In the genomic region with DNA sequence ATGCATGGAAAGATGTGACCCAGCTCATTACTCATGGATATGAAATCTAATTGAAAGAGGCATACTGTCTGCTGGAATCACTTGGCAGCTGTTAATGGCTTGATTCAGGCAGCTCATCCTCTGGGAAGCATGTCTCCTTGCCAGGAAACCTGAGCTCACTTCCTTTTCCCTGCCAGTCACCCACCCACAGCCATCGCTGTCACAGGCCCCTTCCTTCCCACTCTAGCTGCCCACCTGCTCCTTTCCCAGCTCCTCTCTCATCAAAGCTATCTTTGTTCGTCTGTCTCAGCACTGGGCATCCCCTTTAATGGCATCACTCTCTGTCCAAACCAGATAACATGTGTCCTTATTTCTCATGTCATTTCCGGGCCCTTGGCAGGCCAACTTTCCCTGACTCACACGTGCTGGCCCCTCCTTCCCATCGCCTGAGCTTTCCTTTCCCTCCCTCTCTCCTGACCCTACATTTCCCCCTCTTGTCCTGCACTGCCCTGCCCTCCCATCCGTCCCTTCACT, we compare ENCODE assay signal across 13 cellular contexts.
A peak's percentile ranks its signal among the peaks of the same experiment; 100 is the strongest.
DNase-seq lines count a peak whose midpoint lies in the region; ATAC-seq, FAIRE-seq and TF ChIP-seq lines count a peak whose summit lies in the region.
"Had no signal": no experiment of that assay in that cellular context is flagged by ENCODE, and none has a peak within 500 bp of the region (broad histone marks: within the 10 kb centered on the region; RNA-seq: fewer than 3 reads in every experiment).

No MANE protein-coding gene starts in this region.

- no peak overlapping the region for H3K4me3 Mint-ChIP-seq in GM23338

- no peaks in the 10 kb centered on the region for H3K4me1 ChIP-seq in GM23338 (ENCODE audit: insufficient read depth)
- H3K4me1 ChIP-seq: prostate gland had no signal

- H3K4me1 Mint-ChIP-seq in GM23338, result no peaks in the 10 kb centered on the region; the same call in 1 of the 3 replicates

- no peak overlapping the region for H3K27ac Mint-ChIP-seq in GM23338

- H3K4me2 ChIP-seq in GM23338, result no peak overlapping the region

- H3K27ac ChIP-seq in GM23338 (ENCODE audit: low read depth), result no peak overlapping the region
- H3K27ac ChIP-seq: prostate gland had no signal

- no peaks in the 10 kb centered on the region for H3K36me3 Mint-ChIP-seq in GM23338 (ENCODE audit: low read depth)

- FAIRE-seq in GM19239 (lab: Jason Lieb, UNC), result no peak
- FAIRE-seq: TTC549 had no signal

- 0 out of 2 replicates have a peak overlapping the region, but pooled peaks have one; percentile 32 for H2AFZ ChIP-seq in GM23338

- no peaks in the 10 kb centered on the region for H3K9me3 Mint-ChIP-seq in GM23338

- no peaks in the 10 kb centered on the region for H3K79me2 ChIP-seq in GM23338 (replicated peaks; ENCODE audit: insufficient read depth)

- peaks cover 3% of the 10 kb centered on the region for H3K27me3 Mint-ChIP-seq in GM23338 (ENCODE audit: insufficient read depth, low read depth, poor library complexity)

- H4K20me1 ChIP-seq in GM23338 (replicated peaks; ENCODE audit: insufficient read depth), result no peaks in the 10 kb centered on the region

- no peaks in the 10 kb centered on the region for H3K27me3 ChIP-seq in GM23338 (ENCODE audit: insufficient read depth)

- no peak overlapping the region for H3K4me3 ChIP-seq in GM23338
- H3K4me3 ChIP-seq: prostate gland had no signal

- H3K36me3 ChIP-seq in GM23338 (ENCODE audit: insufficient read depth), result no peaks in the 10 kb centered on the region
- H3K36me3 ChIP-seq: prostate gland had no signal

- TF ChIP-seq CTCF in GM23338 (conservative IDR thresholded peaks at IDR 0.05; ENCODE audit: low read depth in 2 of 2), result no peak

- H3F3A ChIP-seq in GM23338 (replicated peaks; ENCODE audit: low read depth), result no peaks in the 10 kb centered on the region

- ATAC-seq in GM23338 (no peak), GM18861 (IDR thresholded peaks at IDR 0.05; ENCODE audit: unreplicated experiment) (no peak)

- peaks cover 3% of the 10 kb centered on the region; the same call in 1 of the 2 replicates for H3K9me2 ChIP-seq in GM23338 (ENCODE audit: insufficient read depth)

- DNase-seq in GM23338 (ENCODE audit: low spot score) (no peak), RKO (ENCODE audit: low spot score) (peak; percentile 16), fibroblast of gingiva (ENCODE audit: low read depth) (peak; percentile 44), pulmonary artery endothelial cell (ENCODE audit: low read depth, low spot score) (peak; percentile 32), AG08396 (ENCODE audit: low spot score) (no peak), GM19239 (ENCODE audit: insufficient read length, low spot score) (no peak)
- DNase-seq: DMS153, Karpas-422, midbrain, NCI-H2081 had no signal

TF ChIP-seq in GM23338, 12 proteins besides CTCF, POLR2A, EP300 and RAD21 (continues in another document):
- TF ChIP-seq, protein P1, sequence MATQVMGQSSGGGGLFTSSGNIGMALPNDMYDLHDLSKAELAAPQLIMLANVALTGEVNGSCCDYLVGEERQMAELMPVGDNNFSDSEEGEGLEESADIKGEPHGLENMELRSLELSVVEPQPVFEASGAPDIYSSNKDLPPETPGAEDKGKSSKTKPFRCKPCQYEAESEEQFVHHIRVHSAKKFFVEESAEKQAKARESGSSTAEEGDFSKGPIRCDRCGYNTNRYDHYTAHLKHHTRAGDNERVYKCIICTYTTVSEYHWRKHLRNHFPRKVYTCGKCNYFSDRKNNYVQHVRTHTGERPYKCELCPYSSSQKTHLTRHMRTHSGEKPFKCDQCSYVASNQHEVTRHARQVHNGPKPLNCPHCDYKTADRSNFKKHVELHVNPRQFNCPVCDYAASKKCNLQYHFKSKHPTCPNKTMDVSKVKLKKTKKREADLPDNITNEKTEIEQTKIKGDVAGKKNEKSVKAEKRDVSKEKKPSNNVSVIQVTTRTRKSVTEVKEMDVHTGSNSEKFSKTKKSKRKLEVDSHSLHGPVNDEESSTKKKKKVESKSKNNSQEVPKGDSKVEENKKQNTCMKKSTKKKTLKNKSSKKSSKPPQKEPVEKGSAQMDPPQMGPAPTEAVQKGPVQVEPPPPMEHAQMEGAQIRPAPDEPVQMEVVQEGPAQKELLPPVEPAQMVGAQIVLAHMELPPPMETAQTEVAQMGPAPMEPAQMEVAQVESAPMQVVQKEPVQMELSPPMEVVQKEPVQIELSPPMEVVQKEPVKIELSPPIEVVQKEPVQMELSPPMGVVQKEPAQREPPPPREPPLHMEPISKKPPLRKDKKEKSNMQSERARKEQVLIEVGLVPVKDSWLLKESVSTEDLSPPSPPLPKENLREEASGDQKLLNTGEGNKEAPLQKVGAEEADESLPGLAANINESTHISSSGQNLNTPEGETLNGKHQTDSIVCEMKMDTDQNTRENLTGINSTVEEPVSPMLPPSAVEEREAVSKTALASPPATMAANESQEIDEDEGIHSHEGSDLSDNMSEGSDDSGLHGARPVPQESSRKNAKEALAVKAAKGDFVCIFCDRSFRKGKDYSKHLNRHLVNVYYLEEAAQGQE (IDR thresholded peaks at IDR 0.05; ENCODE audit: unreplicated experiment), result no peak
- TF ChIP-seq EZH2 (IDR thresholded peaks at IDR 0.05; ENCODE audit: low read depth, unreplicated experiment), result no peak
- TF ChIP-seq NANOG (IDR thresholded peaks at IDR 0.05; ENCODE audit: borderline replicate concordance), result no peak
- no peak for TF ChIP-seq POLR2AphosphoS5 (IDR thresholded peaks at IDR 0.05; ENCODE audit: low read depth)
- TF ChIP-seq, protein P2, sequence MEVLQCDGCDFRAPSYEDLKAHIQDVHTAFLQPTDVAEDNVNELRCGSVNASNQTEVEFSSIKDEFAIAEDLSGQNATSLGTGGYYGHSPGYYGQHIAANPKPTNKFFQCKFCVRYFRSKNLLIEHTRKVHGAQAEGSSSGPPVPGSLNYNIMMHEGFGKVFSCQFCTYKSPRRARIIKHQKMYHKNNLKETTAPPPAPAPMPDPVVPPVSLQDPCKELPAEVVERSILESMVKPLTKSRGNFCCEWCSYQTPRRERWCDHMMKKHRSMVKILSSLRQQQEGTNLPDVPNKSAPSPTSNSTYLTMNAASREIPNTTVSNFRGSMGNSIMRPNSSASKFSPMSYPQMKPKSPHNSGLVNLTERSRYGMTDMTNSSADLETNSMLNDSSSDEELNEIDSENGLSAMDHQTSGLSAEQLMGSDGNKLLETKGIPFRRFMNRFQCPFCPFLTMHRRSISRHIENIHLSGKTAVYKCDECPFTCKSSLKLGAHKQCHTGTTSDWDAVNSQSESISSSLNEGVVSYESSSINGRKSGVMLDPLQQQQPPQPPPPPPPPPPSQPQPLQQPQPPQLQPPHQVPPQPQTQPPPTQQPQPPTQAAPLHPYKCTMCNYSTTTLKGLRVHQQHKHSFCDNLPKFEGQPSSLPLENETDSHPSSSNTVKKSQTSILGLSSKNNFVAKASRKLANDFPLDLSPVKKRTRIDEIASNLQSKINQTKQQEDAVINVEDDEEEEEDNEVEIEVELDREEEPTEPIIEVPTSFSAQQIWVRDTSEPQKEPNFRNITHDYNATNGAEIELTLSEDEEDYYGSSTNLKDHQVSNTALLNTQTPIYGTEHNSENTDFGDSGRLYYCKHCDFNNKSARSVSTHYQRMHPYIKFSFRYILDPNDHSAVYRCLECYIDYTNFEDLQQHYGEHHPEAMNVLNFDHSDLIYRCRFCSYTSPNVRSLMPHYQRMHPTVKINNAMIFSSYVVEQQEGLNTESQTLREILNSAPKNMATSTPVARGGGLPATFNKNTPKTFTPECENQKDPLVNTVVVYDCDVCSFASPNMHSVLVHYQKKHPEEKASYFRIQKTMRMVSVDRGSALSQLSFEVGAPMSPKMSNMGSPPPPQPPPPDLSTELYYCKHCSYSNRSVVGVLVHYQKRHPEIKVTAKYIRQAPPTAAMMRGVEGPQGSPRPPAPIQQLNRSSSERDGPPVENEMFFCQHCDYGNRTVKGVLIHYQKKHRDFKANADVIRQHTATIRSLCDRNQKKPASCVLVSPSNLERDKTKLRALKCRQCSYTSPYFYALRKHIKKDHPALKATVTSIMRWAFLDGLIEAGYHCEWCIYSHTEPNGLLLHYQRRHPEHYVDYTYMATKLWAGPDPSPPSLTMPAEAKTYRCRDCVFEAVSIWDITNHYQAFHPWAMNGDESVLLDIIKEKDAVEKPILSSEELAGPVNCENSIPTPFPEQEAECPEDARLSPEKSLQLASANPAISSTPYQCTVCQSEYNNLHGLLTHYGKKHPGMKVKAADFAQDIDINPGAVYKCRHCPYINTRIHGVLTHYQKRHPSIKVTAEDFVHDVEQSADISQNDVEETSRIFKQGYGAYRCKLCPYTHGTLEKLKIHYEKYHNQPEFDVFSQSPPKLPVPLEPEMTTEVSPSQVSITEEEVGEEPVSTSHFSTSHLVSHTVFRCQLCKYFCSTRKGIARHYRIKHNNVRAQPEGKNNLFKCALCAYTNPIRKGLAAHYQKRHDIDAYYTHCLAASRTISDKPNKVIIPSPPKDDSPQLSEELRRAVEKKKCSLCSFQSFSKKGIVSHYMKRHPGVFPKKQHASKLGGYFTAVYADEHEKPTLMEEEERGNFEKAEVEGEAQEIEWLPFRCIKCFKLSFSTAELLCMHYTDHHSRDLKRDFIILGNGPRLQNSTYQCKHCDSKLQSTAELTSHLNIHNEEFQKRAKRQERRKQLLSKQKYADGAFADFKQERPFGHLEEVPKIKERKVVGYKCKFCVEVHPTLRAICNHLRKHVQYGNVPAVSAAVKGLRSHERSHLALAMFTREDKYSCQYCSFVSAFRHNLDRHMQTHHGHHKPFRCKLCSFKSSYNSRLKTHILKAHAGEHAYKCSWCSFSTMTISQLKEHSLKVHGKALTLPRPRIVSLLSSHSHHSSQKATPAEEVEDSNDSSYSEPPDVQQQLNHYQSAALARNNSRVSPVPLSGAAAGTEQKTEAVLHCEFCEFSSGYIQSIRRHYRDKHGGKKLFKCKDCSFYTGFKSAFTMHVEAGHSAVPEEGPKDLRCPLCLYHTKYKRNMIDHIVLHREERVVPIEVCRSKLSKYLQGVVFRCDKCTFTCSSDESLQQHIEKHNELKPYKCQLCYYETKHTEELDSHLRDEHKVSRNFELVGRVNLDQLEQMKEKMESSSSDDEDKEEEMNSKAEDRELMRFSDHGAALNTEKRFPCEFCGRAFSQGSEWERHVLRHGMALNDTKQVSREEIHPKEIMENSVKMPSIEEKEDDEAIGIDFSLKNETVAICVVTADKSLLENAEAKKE (CRISPR knock-in tag; IDR thresholded peaks at IDR 0.05), result no peak
- no peak for TF ChIP-seq CREB1 (CRISPR knock-in tag; IDR thresholded peaks at IDR 0.05; ENCODE audit: low read depth)
- no peak for TF ChIP-seq EZH2phosphoT487 (IDR thresholded peaks at IDR 0.05; ENCODE audit: unreplicated experiment)
- no peak for TF ChIP-seq ZNF114 (CRISPR knock-in tag; IDR thresholded peaks at IDR 0.05)
- no peak for TF ChIP-seq ZNF331 (CRISPR knock-in tag; IDR thresholded peaks at IDR 0.05; ENCODE audit: low read depth)

Comparison
In these comparisons a context has a peak if more than half of its experiments do, and no peak if none do; other contexts are left out.
1. DNase-seq: peak in RKO (single experiment), fibroblast of gingiva (single experiment) and pulmonary artery endothelial cell (single experiment); none in GM23338 (single experiment), AG08396 (single experiment) and GM19239 (single experiment).